In the genomic region with DNA sequence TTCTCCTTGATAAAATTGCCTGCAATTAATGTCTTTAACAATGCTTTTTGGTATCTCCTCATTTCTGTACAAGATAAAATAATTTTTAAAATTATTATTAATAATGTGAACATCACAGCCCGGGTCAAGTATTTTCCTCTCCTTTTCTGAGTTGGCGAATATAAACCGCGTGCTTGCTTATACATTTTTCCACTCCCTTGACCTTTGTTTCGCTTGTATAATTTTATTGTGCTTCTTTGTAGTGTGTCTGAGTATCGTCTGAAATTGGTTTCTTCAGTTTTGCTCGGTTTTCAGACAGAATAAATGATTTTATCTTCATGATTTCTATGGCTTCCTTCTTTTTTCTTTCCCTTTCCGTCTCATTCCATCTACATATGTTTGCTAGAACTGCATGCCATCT, we compare ENCODE assay signal across 34 cellular contexts.
"Had no signal": no experiment of that assay in that cellular context is flagged by ENCODE, and none has a peak within 500 bp of the region (broad histone marks: within the 10 kb centered on the region; RNA-seq: fewer than 3 reads in every experiment).

No MANE protein-coding gene starts in this region.

- H3K4me3 ChIP-seq: MG63 had no signal

- H3K27ac ChIP-seq: KMS-11 had no signal

- H3K9me3 ChIP-seq: MG63 had no signal

- H3K27me3 ChIP-seq: MG63 had no signal

- DNase-seq: Karpas-422, Kasumi-1, MG63, MM.1S, MV-4-11, NCI-H1048, NCI-H1092, NCI-H1092 treated with DMSO at 0.1 percent for 48 hours, NCI-H1105, NCI-H1105 treated with DMSO at 0.1 percent for 48 hours, NCI-H1417, NCI-H1417 treated with DMSO at 0.1 percent for 48 hours, NCI-H1436, NCI-H1436 treated with DMSO at 0.1 percent for 48 hours, NCI-H146, NCI-H1694, NCI-H187, NCI-H187 treated with DMSO at 0.1 percent for 48 hours, NCI-H1930, NCI-H2029, NCI-H2029 treated with DMSO at 0.1 percent for 48 hours, NCI-H2081, NCI-H2081 treated with DMSO at 0.1 percent for 48 hours, NCI-H2107, NCI-H2171, NCI-H2171 treated with DMSO at 0.1 percent for 48 hours, NCI-H2227 treated with DMSO at 0.1 percent for 48 hours, NCI-H226, NCI-H345, NCI-H446, NCI-H446 treated with DMSO at 0.1 percent for 48 hours, NCI-H510A, NCI-H510A treated with DMSO at 0.1 percent for 48 hours had no signal

- H3K4me2 ChIP-seq: KMS-11 had no signal

- H3K36me3 ChIP-seq: MG63 had no signal
